8 cellular contexts compared by ENCODE assay signal in the genomic region with DNA sequence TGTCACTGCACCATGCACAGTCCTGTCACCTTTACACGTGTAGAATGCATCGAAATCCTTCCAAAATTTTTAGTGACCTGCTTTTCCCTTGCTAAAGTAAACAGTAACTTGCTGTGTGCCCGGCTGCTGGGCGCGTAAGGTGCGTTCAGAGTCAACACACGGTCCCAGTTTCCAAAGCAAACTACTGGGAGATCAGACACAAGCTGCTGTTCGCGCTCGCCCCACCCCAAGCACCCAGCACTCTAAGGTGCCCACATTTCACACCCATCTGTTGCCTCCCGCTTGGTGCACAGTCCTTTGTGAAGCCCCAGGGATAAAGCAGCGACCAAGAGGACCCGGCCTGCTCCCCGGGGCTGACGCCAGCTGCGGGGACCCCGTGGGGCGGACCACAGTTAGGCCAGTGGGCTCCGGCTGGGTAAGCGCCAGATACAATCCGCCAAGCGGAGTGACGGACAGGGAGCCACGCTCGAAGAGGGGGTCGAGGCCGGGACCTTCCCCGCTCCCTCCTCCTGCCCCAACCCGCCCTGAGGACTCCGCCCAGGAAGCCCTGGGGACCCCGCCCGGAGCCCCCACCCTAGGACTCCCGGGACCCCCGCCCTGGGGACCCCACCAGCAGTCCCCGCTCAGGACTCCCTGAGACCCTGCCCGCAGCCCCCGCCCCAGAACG. TPM values are rescaled to one million over a fixed set of nuclear protein-coding genes. Genes with fewer than 3 reads are reported as not detected.
DNase-seq lines count a peak whose midpoint lies in the region; ATAC-seq and TF ChIP-seq lines count a peak whose summit lies in the region.

No MANE protein-coding gene starts in this region.

- peak overlapping the region; percentile 80 to 98 (median 95) for H3K4me2 ChIP-seq in BLaER1 treated with 17β-estradiol and CSF1 and Interleukin-3, amounts not matched to agents 10 nM and 100 nM

- H3K27me3 Mint-ChIP-seq in T-cell, result no peaks in the 10 kb centered on the region
- H3K27me3 Mint-ChIP-seq in dendritic cell treated with granulocyte-macrophage colony-stimulating factor and Interleukin-4, amounts not matched to agents 40 ng/mL and 50 ng/mL, for 4 days, result peaks cover 6% of the 10 kb centered on the region

- CTCF ChIA-PET in T-cell (lab: Charles Lee), result interaction anchor here in 1 of 2 donors (1.6 kb wide), 1 partner anchor 32 kb away, joined by 6 read pairs; no protein-coding TSS in a partner anchor

- no peaks in the 10 kb centered on the region for H3K9me3 Mint-ChIP-seq in T-cell
- no peaks in the 10 kb centered on the region for H3K9me3 Mint-ChIP-seq in dendritic cell treated with granulocyte-macrophage colony-stimulating factor and Interleukin-4, amounts not matched to agents 40 ng/mL and 50 ng/mL, for 4 days

- intact Hi-C loops in dendritic cell treated with granulocyte-macrophage colony-stimulating factor and Interleukin-4, amounts not matched to agents 40 ng/mL and 50 ng/mL, for 4 days (cut with micrococcal nuclease), result no loop called here
- intact Hi-C loops in thyroid gland (cut with DNase I), result no loop called here

- H3K4me3 Mint-ChIP-seq in T-cell, result peak overlapping the region; percentile 69 to 81 (median 71)
- peak overlapping the region; percentile 86 for H3K4me3 Mint-ChIP-seq in dendritic cell treated with granulocyte-macrophage colony-stimulating factor and Interleukin-4, amounts not matched to agents 40 ng/mL and 50 ng/mL, for 4 days

- H4K20me1 ChIP-seq in BLaER1 treated with 17β-estradiol and CSF1 and Interleukin-3, amounts not matched to agents 10 nM and 100 nM, result peaks cover 8 to 48% (median 27%) of the 10 kb centered on the region in 11 experiments; a peak in 17 of 22 replicates

- TF ChIP-seq CTCF in lung (IDR thresholded peaks at IDR 0.05; ENCODE audit: control extremely low read depth, extremely low read depth) (no peak), thyroid gland (IDR thresholded peaks at IDR 0.05) (no peak)

- ATAC-seq in GM19397 (IDR thresholded peaks at IDR 0.05; ENCODE audit: unreplicated experiment), result peak; percentile 17
- peak; percentile 10 to 16 (median 14) for ATAC-seq in T-cell (replicated peaks in 1 of 4)
- ATAC-seq in lung (ENCODE audit: insufficient read depth, low FRiP score), result peak; percentile 28

- DNase-seq in HK-2 (ENCODE audit: unreplicated experiment) (peak; percentile 40), T-cell (peak in 17 of 34 experiments; percentile 3 to 32 (median 13)), lung (ENCODE audit: low spot score) (peak; percentile 36), thyroid gland (peak; percentile 52 to 55), cortex of kidney (lab: John Stamatoyannopoulos, UW) (no peak)

- 6 to 14% methylated on average over 33 to 38 of the region's 38 CpGs for WGBS in lung, 2 donors
- 1 to 10% methylated on average over 8 to 11 of the region's 38 CpGs for WGBS in thyroid gland, 2 donors

- H3K27me3 ChIP-seq in BLaER1 treated with 17β-estradiol and CSF1 and Interleukin-3, amounts not matched to agents 10 nM and 100 nM, result no peaks in the 10 kb centered on the region
- H3K27me3 ChIP-seq in lung (ENCODE audit: control insufficient read depth, insufficient read depth) (no peaks in the 10 kb centered on the region), thyroid gland (no peaks in the 10 kb centered on the region)

- H3K36me3 Mint-ChIP-seq in T-cell, result no peaks in the 10 kb centered on the region
- peaks cover 9% of the 10 kb centered on the region for H3K36me3 Mint-ChIP-seq in dendritic cell treated with granulocyte-macrophage colony-stimulating factor and Interleukin-4, amounts not matched to agents 40 ng/mL and 50 ng/mL, for 4 days (ENCODE audit: low read depth)

- peak overlapping the region in 10 of 11 experiments; percentile 45 to 73 (median 64); a peak in 15 of 22 replicates for H3K27ac ChIP-seq in BLaER1 treated with 17β-estradiol and CSF1 and Interleukin-3, amounts not matched to agents 10 nM and 100 nM
- H3K27ac ChIP-seq in lung (ENCODE audit: low read depth in 1 of 2, low read length in 1 of 2) (peak overlapping the region in 1 of 2 donors; percentile 35), thyroid gland (peak overlapping the region; percentile 44 to 82 (median 74))

- peaks cover 30 to 56% (median 46%) of the 10 kb centered on the region in 10 experiments for H3K4me1 ChIP-seq in BLaER1 treated with 17β-estradiol and CSF1 and Interleukin-3, amounts not matched to agents 10 nM and 100 nM
- H3K4me1 ChIP-seq in lung (ENCODE audit: control insufficient read depth in 2 of 2, insufficient read depth in 2 of 2, low read length in 2 of 2), result no peaks in the 10 kb centered on the region
- H3K4me1 ChIP-seq in thyroid gland, result peaks cover 0 to 11% of the 10 kb centered on the region in 2 donors

- peak overlapping the region; percentile 61 to 79 (median 71) for H3K4me3 ChIP-seq in BLaER1 treated with 17β-estradiol and CSF1 and Interleukin-3, amounts not matched to agents 10 nM and 100 nM
- H3K4me3 ChIP-seq in lung (peak overlapping the region; percentile 23), thyroid gland (replicated peaks in 1 of 3) (peak overlapping the region; percentile 14 to 97 (median 76))

- peak in 1 of 2 donors; percentile 48 for TF ChIP-seq POLR2A in thyroid gland (IDR thresholded peaks at IDR 0.05)

- H3K4me1 Mint-ChIP-seq in T-cell, result peaks cover 24 to 40% (median 34%) of the 10 kb centered on the region in 3 donors
- H3K4me1 Mint-ChIP-seq in dendritic cell treated with granulocyte-macrophage colony-stimulating factor and Interleukin-4, amounts not matched to agents 40 ng/mL and 50 ng/mL, for 4 days (ENCODE audit: low read depth), result peaks cover 42% of the 10 kb centered on the region

- H3K9me3 ChIP-seq in BLaER1 treated with 17β-estradiol and CSF1 and Interleukin-3, amounts not matched to agents 10 nM and 100 nM (replicated peaks in 1 of 11), result no peaks in the 10 kb centered on the region
- H3K9me3 ChIP-seq in lung (ENCODE audit: control insufficient read depth in 2 of 2, insufficient read depth in 1 of 2, low read length in 1 of 2) (no peaks in the 10 kb centered on the region), thyroid gland (no peaks in the 10 kb centered on the region)

- H3K9ac ChIP-seq in BLaER1 treated with 17β-estradiol and CSF1 and Interleukin-3, amounts not matched to agents 10 nM and 100 nM, result peak overlapping the region; percentile 68 to 82 (median 78)

- POLR2A ChIA-PET in T-cell (lab: Charles Lee), result interaction anchor here in 1 of 2 donors (0.6 kb wide), 1 partner anchor 29 kb away, joined by 3 read pairs; no protein-coding TSS in a partner anchor

- H3K36me3 ChIP-seq in BLaER1 treated with 17β-estradiol and CSF1 and Interleukin-3, amounts not matched to agents 10 nM and 100 nM, result no peaks in the 10 kb centered on the region
- no peaks in the 10 kb centered on the region for H3K36me3 ChIP-seq in lung (ENCODE audit: control insufficient read depth in 2 of 2, insufficient read depth in 2 of 2, low read length in 2 of 2)
- H3K36me3 ChIP-seq in thyroid gland, result no peaks in the 10 kb centered on the region

- peak overlapping the region in 1 of 2 donors; percentile 83 for H3K27ac Mint-ChIP-seq in T-cell
- peak overlapping the region; percentile 47 for H3K27ac Mint-ChIP-seq in dendritic cell treated with granulocyte-macrophage colony-stimulating factor and Interleukin-4, amounts not matched to agents 40 ng/mL and 50 ng/mL, for 4 days

RNA-seq across cellular contexts. Expression of gene STX2, which starts 0.6 kb away (rescaled TPM):
- total RNA-seq in T-cell, result 10 to 100 TPM; 21.8 to 26.7 (median 22.8) TPM
- 10 to 100 TPM; 19.4 to 28.4 TPM for total RNA-seq in lung
- 10 to 100 TPM; 11.9 to 22.4 TPM for polyA plus RNA-seq in lung
- 10 to 100 TPM; 18.0 to 43.0 (median 26.1) TPM for total RNA-seq in thyroid gland

RNA-seq across cellular contexts. Expression of gene RAN, which starts 33.4 kb away (rescaled TPM):
- total RNA-seq in T-cell (100 to 1,000 TPM; 304 to 367 (median 308) TPM), lung (100 to 1,000 TPM; 210 to 505 TPM), thyroid gland (100 to 1,000 TPM; 123 to 169 (median 142) TPM)
- polyA plus RNA-seq in lung, result 100 to 1,000 TPM; 212 to 495 TPM

Comparison
In these comparisons a context has a peak if more than half of its experiments do, and no peak if none do; other contexts are left out.
1. H3K4me3 ChIP-seq: peak in every context shown above with its lines; median percentile 76 in thyroid gland; 71 in BLaER1 treated with 17β-estradiol and CSF1 and Interleukin-3, amounts not matched to agents 10 nM and 100 nM; 23 in lung.